Comparison of ENCODE assay signal across 8 cellular contexts in the genomic region with DNA sequence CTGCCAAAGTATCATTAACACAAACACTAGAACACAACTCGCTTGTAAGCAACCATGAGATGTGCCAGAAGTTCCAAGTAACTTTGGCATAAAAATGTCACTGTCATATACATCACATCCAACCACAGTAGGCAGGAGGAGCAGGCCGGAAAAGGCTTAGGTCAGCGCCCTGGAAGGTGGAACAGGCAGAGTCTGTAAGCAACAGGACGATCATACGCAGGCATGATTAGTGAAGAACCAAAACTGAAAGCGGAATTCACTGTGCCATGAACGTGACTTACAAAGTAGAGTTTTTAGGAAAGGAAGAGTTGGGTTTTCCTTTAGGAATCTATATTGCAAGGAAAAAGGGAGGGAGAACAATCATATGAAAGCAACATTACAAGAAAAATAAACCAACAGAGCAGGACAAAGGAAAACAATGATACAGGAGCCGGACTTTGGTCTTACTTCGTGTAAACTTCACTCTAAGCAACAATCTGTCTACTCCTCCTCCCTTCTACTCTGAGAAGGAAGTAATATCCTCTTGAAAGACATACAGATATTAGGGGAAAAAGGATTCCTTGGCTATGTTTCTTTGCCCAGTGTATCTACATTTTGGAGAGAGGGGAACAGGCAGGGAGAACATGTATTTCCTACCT. TPM values are rescaled to one million over a fixed set of nuclear protein-coding genes. Genes with fewer than 3 reads are reported as not detected.
DNase-seq lines count a peak whose midpoint lies in the region; ATAC-seq lines count a peak whose summit lies in the region.

No MANE protein-coding gene starts in this region.

- H3K9me3 Mint-ChIP-seq in activated naive CD4-positive, alpha-beta T cell treated with anti-CD3 and anti-CD28 coated beads, Interleukin-2, amount 50 U/mL, for 72 hours = no peaks in the 10 kb centered on the region

- DNase-seq in Caki2 (ENCODE audit: low read depth) = peak; percentile 33
- no peak for DNase-seq in activated naive CD4-positive, alpha-beta T cell treated with anti-CD3 and anti-CD28 coated beads, Interleukin-2, amount 50 U/mL, for 72 hours (ENCODE audit: low spot score in 2 of 2)
- no peak for DNase-seq in left ventricle myocardium superior
- no peak for DNase-seq in mesendoderm
- no peak for DNase-seq in NCI-H345 treated with DMSO at 0.1 percent for 48 hours (lab: John Stamatoyannopoulos, UW; ENCODE audit: unreplicated experiment)

- H3K27me3 ChIP-seq in rectal smooth muscle tissue (ENCODE audit: control insufficient read depth, insufficient read depth, low read length) (no peaks in the 10 kb centered on the region), mesendoderm (ENCODE audit: insufficient read depth, low read length, poor library complexity) (no peaks in the 10 kb centered on the region)

- in situ Hi-C loops in Caki2 (cut with HindIII; ENCODE audit: low pct_unique_long_range_greater_than_20kb, low sequenced_read_pairs) = no loop called here

- no peak overlapping the region for H2AK5ac ChIP-seq in mesendoderm (ENCODE audit: low read length)

- H3K27ac ChIP-seq in rectal smooth muscle tissue (ENCODE audit: low read depth, low read length) (peak overlapping the region; percentile 8), mesendoderm (ENCODE audit: low read depth, low read length) (no peak overlapping the region)

- H3K79me1 ChIP-seq in mesendoderm (ENCODE audit: low read length) = peaks cover 7% of the 10 kb centered on the region

- H4K8ac ChIP-seq in mesendoderm (ENCODE audit: low read depth, low read length) = no peak overlapping the region

- H3K27ac Mint-ChIP-seq in activated naive CD4-positive, alpha-beta T cell treated with anti-CD3 and anti-CD28 coated beads, Interleukin-2, amount 50 U/mL, for 72 hours = peak overlapping the region; percentile 22 to 76

- peaks cover 49% of the 10 kb centered on the region for H3K79me2 ChIP-seq in mesendoderm (ENCODE audit: control insufficient read depth, insufficient read depth, low read length)

- H3K56ac ChIP-seq in mesendoderm (ENCODE audit: low read length) = no peak overlapping the region

- intact Hi-C loops in left ventricle myocardium superior (cut with micrococcal nuclease) = no loop called here

- no peak overlapping the region for H3K9ac ChIP-seq in rectal smooth muscle tissue (ENCODE audit: low read length)
- no peak overlapping the region for H3K9ac ChIP-seq in mesendoderm (ENCODE audit: low read length)

- H2BK5ac ChIP-seq in mesendoderm (ENCODE audit: low read length) = no peak overlapping the region

- H2BK120ac ChIP-seq in mesendoderm (ENCODE audit: low read depth, low read length) = no peak overlapping the region

- peaks cover 26% of the 10 kb centered on the region for H3K36me3 ChIP-seq in rectal smooth muscle tissue (ENCODE audit: control insufficient read depth, insufficient read depth, low read length)
- peaks cover 8% of the 10 kb centered on the region for H3K36me3 ChIP-seq in mesendoderm (ENCODE audit: control insufficient read depth, insufficient read depth, low read length)

- no peak overlapping the region for H4K5ac ChIP-seq in mesendoderm (ENCODE audit: low read length)

- no peak overlapping the region for H3K4ac ChIP-seq in mesendoderm (ENCODE audit: low read depth, low read length)

- no CpG with 5 or more reads among the region's 9 CpGs for WGBS in mesendoderm (ENCODE audit: extremely low coverage, insufficient coverage, low lambda C conversion rate)

- H3K4me3 ChIP-seq in rectal smooth muscle tissue (ENCODE audit: low read length) (peak overlapping the region; percentile 43), mesendoderm (ENCODE audit: low read length) (no peak overlapping the region)

- H3K4me1 ChIP-seq in rectal smooth muscle tissue (ENCODE audit: control insufficient read depth, insufficient read depth, low read length) (peaks cover 12% of the 10 kb centered on the region), mesendoderm (ENCODE audit: control insufficient read depth, low read depth, low read length) (no peaks in the 10 kb centered on the region)

- no peak overlapping the region for H3K23ac ChIP-seq in mesendoderm (ENCODE audit: low read length)

- H3K36me3 Mint-ChIP-seq in activated naive CD4-positive, alpha-beta T cell treated with anti-CD3 and anti-CD28 coated beads, Interleukin-2, amount 50 U/mL, for 72 hours = peaks cover 8 to 35% of the 10 kb centered on the region in 2 donors

- ATAC-seq in activated naive CD4-positive, alpha-beta T cell treated with anti-CD3 and anti-CD28 coated beads, Interleukin-2, amount 50 U/mL, for 72 hours = no peak
- ATAC-seq in left ventricle myocardium superior (peak; percentile 80), HG03354 (IDR thresholded peaks at IDR 0.05; ENCODE audit: poor library complexity, severe bottlenecking, unreplicated experiment) (no peak), GM21737 (IDR thresholded peaks at IDR 0.05; ENCODE audit: unreplicated experiment) (no peak)

- H3K18ac ChIP-seq in mesendoderm (ENCODE audit: low read length) = no peak overlapping the region

- H2BK15ac ChIP-seq in mesendoderm (replicated peaks; ENCODE audit: low read depth) = no peak overlapping the region

- H3K4me2 ChIP-seq in mesendoderm (ENCODE audit: low read length) = no peak overlapping the region

RNA-seq across cellular contexts. Expression of gene YWHAE, which starts 52.2 kb away (rescaled TPM):
- total RNA-seq in Caki2 (2014; rRNA removed; shearing (Covaris generic); ENCODE audit: low replicate concordance) = 148 and 194 TPM in 2 replicates
- total RNA-seq in activated naive CD4-positive, alpha-beta T cell treated with anti-CD3 and anti-CD28 coated beads, Interleukin-2, amount 50 U/mL, for 72 hours = 100 to 1,000 TPM; 301 to 497 TPM
- total RNA-seq in left ventricle myocardium superior = 620 TPM
- polyA plus RNA-seq in mesendoderm (2013, experiment 1 of 2) = 891 TPM
- 875 TPM for polyA plus RNA-seq in mesendoderm (2013, experiment 2 of 2)
